Comparison of ENCODE assay signal across 1 cellular context in the genomic region with DNA sequence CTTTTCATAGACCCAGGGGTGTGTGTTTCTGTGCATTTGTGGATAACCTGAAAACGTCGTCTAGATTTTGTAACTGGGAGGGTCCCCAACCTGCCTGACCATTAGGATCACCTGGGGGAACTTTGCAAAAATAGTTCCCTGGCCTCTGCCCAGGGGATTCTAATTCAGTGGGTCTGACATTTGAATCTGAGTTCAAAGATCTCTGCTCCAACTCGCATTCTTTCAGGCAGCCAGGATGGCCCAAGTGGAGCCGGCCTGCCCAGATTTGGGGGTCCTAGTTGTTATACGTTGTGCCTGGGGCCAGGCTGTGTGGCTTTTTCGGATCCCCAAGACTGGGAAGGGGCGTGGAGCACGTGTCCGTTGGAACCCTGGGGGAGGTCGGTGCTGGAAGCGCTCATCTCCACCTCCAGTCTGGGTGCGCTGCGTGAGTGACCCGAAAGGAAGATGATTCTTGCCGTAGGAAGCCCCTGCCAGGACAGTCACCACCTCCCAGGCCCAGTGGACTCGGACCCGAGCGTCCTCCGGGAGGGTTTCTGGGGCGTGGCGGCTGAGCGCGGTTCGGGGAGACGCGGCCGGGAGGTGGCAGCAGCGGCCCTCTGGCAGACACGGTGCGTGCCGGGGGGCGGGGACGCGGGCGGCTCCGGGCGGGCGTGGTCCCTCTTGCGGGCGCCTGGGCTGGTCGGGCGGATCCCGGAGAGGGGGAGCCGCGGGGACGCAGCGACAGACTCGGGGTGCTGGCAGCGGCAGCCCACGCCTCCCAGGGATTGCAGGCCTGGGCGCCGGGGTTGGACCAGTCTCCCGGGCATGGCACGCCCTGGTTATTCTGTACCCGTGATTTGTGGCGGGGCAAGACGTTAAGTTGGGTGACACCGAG.
TF ChIP-seq lines count a peak whose summit lies in the region.

No MANE protein-coding gene starts in this region.

TF ChIP-seq in HepG2, 621 proteins besides CTCF, POLR2A, EP300 and RAD21 (continued from another document and continues in another):
- TF ChIP-seq, protein P1, sequence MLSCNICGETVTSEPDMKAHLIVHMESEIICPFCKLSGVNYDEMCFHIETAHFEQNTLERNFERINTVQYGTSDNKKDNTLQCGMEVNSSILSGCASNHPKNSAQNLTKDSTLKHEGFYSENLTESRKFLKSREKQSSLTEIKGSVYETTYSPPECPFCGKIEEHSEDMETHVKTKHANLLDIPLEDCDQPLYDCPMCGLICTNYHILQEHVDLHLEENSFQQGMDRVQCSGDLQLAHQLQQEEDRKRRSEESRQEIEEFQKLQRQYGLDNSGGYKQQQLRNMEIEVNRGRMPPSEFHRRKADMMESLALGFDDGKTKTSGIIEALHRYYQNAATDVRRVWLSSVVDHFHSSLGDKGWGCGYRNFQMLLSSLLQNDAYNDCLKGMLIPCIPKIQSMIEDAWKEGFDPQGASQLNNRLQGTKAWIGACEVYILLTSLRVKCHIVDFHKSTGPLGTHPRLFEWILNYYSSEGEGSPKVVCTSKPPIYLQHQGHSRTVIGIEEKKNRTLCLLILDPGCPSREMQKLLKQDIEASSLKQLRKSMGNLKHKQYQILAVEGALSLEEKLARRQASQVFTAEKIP (CRISPR knock-in tag; IDR thresholded peaks at IDR 0.05; ENCODE audit: borderline replicate concordance): no peak
- no peak for TF ChIP-seq MEF2D (CRISPR knock-in tag; IDR thresholded peaks at IDR 0.05)
- TF ChIP-seq POGZ (CRISPR knock-in tag; IDR thresholded peaks at IDR 0.05): 0 out of 2 replicates have a peak, but pooled peaks have one; percentile 22
- no peak for TF ChIP-seq FOXK1 (CRISPR knock-in tag; IDR thresholded peaks at IDR 0.05; ENCODE audit: borderline replicate concordance, low read depth)
- TF ChIP-seq ZSCAN12 (CRISPR knock-in tag; IDR thresholded peaks at IDR 0.05): no peak
- peak; percentile 81 for TF ChIP-seq MYC (CRISPR knock-in tag; IDR thresholded peaks at IDR 0.05; ENCODE audit: borderline replicate concordance)
- TF ChIP-seq ZNF33A (CRISPR knock-in tag; IDR thresholded peaks at IDR 0.05; ENCODE audit: borderline replicate concordance): no peak
- 0 out of 2 replicates have a peak, but pooled peaks have one; percentile 20 for TF ChIP-seq TSC22D2 (CRISPR knock-in tag; IDR thresholded peaks at IDR 0.05; ENCODE audit: borderline replicate concordance)
- no peak for TF ChIP-seq SNAPC2 (CRISPR knock-in tag; IDR thresholded peaks at IDR 0.05)
- TF ChIP-seq, protein P2, sequence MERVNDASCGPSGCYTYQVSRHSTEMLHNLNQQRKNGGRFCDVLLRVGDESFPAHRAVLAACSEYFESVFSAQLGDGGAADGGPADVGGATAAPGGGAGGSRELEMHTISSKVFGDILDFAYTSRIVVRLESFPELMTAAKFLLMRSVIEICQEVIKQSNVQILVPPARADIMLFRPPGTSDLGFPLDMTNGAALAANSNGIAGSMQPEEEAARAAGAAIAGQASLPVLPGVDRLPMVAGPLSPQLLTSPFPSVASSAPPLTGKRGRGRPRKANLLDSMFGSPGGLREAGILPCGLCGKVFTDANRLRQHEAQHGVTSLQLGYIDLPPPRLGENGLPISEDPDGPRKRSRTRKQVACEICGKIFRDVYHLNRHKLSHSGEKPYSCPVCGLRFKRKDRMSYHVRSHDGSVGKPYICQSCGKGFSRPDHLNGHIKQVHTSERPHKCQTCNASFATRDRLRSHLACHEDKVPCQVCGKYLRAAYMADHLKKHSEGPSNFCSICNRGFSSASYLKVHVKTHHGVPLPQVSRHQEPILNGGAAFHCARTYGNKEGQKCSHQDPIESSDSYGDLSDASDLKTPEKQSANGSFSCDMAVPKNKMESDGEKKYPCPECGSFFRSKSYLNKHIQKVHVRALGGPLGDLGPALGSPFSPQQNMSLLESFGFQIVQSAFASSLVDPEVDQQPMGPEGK (CRISPR knock-in tag; IDR thresholded peaks at IDR 0.05): peak; percentile 48; the same call in 1 of the 2 replicates
- TF ChIP-seq, protein P3, sequence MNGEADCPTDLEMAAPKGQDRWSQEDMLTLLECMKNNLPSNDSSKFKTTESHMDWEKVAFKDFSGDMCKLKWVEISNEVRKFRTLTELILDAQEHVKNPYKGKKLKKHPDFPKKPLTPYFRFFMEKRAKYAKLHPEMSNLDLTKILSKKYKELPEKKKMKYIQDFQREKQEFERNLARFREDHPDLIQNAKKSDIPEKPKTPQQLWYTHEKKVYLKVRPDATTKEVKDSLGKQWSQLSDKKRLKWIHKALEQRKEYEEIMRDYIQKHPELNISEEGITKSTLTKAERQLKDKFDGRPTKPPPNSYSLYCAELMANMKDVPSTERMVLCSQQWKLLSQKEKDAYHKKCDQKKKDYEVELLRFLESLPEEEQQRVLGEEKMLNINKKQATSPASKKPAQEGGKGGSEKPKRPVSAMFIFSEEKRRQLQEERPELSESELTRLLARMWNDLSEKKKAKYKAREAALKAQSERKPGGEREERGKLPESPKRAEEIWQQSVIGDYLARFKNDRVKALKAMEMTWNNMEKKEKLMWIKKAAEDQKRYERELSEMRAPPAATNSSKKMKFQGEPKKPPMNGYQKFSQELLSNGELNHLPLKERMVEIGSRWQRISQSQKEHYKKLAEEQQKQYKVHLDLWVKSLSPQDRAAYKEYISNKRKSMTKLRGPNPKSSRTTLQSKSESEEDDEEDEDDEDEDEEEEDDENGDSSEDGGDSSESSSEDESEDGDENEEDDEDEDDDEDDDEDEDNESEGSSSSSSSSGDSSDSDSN (CRISPR knock-in tag; IDR thresholded peaks at IDR 0.05): peak; percentile 64; the same call in 1 of the 2 replicates
- TF ChIP-seq ETV5 (CRISPR knock-in tag; IDR thresholded peaks at IDR 0.05; ENCODE audit: borderline replicate concordance): no peak
- no peak for TF ChIP-seq MAZ (IDR thresholded peaks at IDR 0.05; ENCODE audit: borderline replicate concordance, low read depth, low read length)
- TF ChIP-seq MAZ (CRISPR knock-in tag; IDR thresholded peaks at IDR 0.05; ENCODE audit: low read depth): peak; percentile 77
- TF ChIP-seq, protein P4, sequence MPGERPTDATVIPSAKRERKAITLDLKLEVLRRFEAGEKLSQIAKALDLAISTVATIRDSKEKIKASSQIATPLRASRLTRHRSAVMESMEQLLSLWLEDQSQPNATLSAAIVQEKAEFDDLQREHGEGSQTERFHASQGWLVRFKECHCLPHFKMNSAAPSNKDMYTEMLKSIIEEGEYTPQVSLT (CRISPR knock-in tag; IDR thresholded peaks at IDR 0.05; ENCODE audit: borderline replicate concordance, low read depth): no peak
- TF ChIP-seq, protein P5, sequence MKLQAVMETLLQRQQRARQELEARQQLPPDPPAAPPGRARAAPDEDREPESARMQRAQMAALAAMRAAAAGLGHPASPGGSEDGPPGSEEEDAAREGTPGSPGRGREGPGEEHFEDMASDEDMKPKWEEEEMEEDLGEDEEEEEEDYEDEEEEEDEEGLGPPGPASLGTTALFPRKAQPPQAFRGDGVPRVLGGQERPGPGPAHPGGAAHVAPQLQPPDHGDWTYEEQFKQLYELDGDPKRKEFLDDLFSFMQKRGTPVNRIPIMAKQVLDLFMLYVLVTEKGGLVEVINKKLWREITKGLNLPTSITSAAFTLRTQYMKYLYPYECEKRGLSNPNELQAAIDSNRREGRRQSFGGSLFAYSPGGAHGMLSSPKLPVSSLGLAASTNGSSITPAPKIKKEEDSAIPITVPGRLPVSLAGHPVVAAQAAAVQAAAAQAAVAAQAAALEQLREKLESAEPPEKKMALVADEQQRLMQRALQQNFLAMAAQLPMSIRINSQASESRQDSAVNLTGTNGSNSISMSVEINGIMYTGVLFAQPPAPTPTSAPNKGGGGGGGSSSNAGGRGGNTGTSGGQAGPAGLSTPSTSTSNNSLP (IDR thresholded peaks at IDR 0.05; ENCODE audit: low read depth, low read length): no peak
- TF ChIP-seq BHLHE40 (IDR thresholded peaks at IDR 0.05; ENCODE audit: low read length): peak; percentile 40; the same call in 1 of the 2 replicates
- TF ChIP-seq, protein P6, sequence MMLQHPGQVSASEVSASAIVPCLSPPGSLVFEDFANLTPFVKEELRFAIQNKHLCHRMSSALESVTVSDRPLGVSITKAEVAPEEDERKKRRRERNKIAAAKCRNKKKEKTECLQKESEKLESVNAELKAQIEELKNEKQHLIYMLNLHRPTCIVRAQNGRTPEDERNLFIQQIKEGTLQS (CRISPR knock-in tag; IDR thresholded peaks at IDR 0.05): no peak
- TF ChIP-seq ZBTB38 (CRISPR knock-in tag; IDR thresholded peaks at IDR 0.05): 0 out of 2 replicates have a peak, but pooled peaks have one; percentile 32
- TF ChIP-seq CENPX (CRISPR knock-in tag; IDR thresholded peaks at IDR 0.05): no peak
- TF ChIP-seq ZNF788 (CRISPR knock-in tag; IDR thresholded peaks at IDR 0.05; ENCODE audit: borderline replicate concordance): no peak
- no peak for TF ChIP-seq ZNF567 (CRISPR knock-in tag; IDR thresholded peaks at IDR 0.05; ENCODE audit: borderline replicate concordance)
- TF ChIP-seq, protein P7, sequence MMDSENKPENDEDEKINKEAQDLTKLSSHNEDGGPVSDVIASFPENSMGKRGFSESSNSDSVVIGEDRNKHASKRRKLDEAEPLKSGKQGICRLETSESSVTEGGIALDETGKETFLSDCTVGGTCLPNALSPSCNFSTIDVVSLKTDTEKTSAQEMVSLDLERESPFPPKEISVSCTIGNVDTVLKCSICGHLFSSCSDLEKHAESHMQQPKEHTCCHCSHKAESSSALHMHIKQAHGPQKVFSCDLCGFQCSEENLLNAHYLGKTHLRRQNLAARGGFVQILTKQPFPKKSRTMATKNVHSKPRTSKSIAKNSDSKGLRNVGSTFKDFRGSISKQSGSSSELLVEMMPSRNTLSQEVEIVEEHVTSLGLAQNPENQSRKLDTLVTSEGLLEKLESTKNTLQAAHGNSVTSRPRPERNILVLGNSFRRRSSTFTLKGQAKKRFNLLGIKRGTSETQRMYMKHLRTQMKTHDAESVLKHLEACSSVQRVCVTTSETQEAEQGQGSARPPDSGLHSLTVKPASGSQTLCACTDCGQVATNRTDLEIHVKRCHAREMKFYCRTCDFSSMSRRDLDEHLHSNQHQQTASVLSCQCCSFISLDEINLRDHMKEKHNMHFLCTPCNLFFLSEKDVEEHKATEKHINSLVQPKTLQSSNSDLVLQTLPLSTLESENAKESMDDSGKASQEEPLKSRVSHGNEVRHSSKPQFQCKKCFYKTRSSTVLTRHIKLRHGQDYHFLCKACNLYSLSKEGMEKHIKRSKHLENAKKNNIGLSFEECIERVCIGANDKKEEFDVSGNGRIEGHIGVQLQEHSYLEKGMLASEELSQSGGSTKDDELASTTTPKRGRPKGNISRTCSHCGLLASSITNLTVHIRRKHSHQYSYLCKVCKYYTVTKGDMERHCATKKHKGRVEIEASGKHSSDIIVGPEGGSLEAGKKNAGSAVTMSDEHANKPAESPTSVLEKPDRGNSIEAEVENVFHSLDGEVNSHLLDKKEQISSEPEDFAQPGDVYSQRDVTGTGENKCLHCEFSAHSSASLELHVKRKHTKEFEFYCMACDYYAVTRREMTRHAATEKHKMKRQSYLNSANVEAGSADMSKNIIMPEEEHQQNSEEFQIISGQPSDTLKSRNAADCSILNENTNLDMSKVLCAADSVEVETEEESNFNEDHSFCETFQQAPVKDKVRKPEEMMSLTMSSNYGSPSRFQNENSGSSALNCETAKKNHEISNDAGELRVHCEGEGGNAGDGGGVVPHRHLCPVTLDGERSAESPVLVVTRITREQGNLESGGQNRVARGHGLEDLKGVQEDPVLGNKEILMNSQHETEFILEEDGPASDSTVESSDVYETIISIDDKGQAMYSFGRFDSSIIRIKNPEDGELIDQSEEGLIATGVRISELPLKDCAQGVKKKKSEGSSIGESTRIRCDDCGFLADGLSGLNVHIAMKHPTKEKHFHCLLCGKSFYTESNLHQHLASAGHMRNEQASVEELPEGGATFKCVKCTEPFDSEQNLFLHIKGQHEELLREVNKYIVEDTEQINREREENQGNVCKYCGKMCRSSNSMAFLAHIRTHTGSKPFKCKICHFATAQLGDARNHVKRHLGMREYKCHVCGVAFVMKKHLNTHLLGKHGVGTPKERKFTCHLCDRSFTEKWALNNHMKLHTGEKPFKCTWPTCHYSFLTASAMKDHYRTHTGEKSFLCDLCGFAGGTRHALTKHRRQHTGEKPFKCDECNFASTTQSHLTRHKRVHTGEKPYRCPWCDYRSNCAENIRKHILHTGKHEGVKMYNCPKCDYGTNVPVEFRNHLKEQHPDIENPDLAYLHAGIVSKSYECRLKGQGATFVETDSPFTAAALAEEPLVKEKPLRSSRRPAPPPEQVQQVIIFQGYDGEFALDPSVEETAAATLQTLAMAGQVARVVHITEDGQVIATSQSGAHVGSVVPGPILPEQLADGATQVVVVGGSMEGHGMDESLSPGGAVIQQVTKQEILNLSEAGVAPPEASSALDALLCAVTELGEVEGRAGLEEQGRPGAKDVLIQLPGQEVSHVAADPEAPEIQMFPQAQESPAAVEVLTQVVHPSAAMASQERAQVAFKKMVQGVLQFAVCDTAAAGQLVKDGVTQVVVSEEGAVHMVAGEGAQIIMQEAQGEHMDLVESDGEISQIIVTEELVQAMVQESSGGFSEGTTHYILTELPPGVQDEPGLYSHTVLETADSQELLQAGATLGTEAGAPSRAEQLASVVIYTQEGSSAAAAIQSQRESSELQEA (CRISPR knock-in tag; IDR thresholded peaks at IDR 0.05; ENCODE audit: not compliant biosample characterization): no peak
- TF ChIP-seq PHF8 (CRISPR knock-in tag; IDR thresholded peaks at IDR 0.05): 0 out of 2 replicates have a peak, but pooled peaks have one; percentile 40
- no peak for TF ChIP-seq MIER2 (CRISPR knock-in tag; IDR thresholded peaks at IDR 0.05)
- peak; percentile 67; the same call in 1 of the 2 replicates for TF ChIP-seq NFKB2 (CRISPR knock-in tag; IDR thresholded peaks at IDR 0.05; ENCODE audit: borderline replicate concordance)
- no peak for TF ChIP-seq ZNF446 (CRISPR knock-in tag; IDR thresholded peaks at IDR 0.05)
- TF ChIP-seq NR2F6 (IDR thresholded peaks at IDR 0.05): no peak
- no peak for TF ChIP-seq NR2F6 (CRISPR knock-in tag; IDR thresholded peaks at IDR 0.05)
- TF ChIP-seq HOXA9 (CRISPR knock-in tag; IDR thresholded peaks at IDR 0.05; ENCODE audit: borderline replicate concordance): no peak
- TF ChIP-seq HNRNPH1 (optimal IDR thresholded peaks at IDR 0.05; ENCODE audit: low read depth, low read length): no peak
- no peak for TF ChIP-seq RXRB (CRISPR knock-in tag; IDR thresholded peaks at IDR 0.05; ENCODE audit: borderline replicate concordance)
- TF ChIP-seq, protein P8, sequence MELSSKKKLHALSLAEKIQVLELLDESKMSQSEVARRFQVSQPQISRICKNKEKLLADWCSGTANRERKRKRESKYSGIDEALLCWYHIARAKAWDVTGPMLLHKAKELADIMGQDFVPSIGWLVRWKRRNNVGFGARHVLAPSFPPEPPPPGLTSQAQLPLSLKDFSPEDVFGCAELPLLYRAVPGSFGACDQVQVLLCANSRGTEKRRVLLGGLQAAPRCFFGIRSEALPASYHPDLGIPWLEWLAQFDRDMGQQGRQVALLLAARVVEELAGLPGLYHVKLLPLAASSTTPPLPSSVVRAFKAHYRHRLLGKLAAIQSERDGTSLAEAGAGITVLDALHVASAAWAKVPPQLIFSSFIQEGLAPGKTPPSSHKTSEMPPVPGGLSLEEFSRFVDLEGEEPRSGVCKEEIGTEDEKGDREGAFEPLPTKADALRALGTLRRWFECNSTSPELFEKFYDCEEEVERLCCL (CRISPR knock-in tag; IDR thresholded peaks at IDR 0.05; ENCODE audit: borderline replicate concordance): no peak
- no peak for TF ChIP-seq ZNF337 (CRISPR knock-in tag; IDR thresholded peaks at IDR 0.05; ENCODE audit: borderline replicate concordance, low read depth)
